Comparison of ENCODE assay signal across 27 cellular contexts in the genomic region with DNA sequence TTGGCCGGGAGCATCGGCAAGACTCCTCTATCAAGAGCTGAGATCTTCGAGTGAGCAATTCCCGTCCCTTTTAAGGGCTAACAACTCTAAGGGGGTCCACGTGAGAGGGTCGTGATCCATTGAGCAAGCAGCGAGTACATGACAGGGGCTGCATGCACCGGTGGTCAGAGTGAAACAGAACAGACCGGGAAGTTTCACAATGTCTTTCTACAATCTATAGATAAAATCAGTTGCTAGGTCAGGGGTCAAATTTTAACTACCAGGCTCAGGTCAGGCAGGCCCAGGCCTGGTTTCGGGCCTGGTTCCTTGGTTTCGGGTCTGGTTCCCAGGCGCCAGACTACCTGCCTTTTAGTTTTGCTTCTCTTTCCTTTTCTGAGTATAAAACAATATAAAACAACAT.
"Had no signal": no experiment of that assay in that cellular context is flagged by ENCODE, and none has a peak within 500 bp of the region (broad histone marks: within the 10 kb centered on the region; RNA-seq: fewer than 3 reads in every experiment).

No MANE protein-coding gene starts in this region.

- H3K36me3 Mint-ChIP-seq: immature natural killer cell, memory B cell, mesothelial cell of epicardium, natural killer cell, neural progenitor cell had no signal

- H3K9me3 ChIP-seq: gastroesophageal sphincter, lower lobe of right lung, thoracic aorta, upper lobe of left lung, uterus had no signal

- H3K4me2 ChIP-seq: neural progenitor cell had no signal

- H3K27me3 Mint-ChIP-seq: memory B cell had no signal

- H3K4me1 ChIP-seq: esophagus muscularis mucosa, gastroesophageal sphincter, left ventricle myocardium inferior, lower lobe of right lung, uterus had no signal

- H3K27ac ChIP-seq: epithelial cell of prostate, esophagus muscularis mucosa, gastroesophageal sphincter, left ventricle myocardium inferior, lower lobe of right lung, neural progenitor cell, ovary, stomach, thoracic aorta, upper lobe of left lung, uterus had no signal

- FAIRE-seq: endometrium, kidney, small intestine had no signal

- H3K36me3 ChIP-seq: esophagus muscularis mucosa, gastroesophageal sphincter, left ventricle myocardium inferior, lower lobe of right lung, neural progenitor cell, ovary, stomach, thoracic aorta, upper lobe of left lung, uterus had no signal

- H3K9me3 Mint-ChIP-seq: natural killer cell had no signal

- ATAC-seq: gastroesophageal sphincter, left cardiac atrium, right cardiac atrium had no signal

- H3K4me3 ChIP-seq: esophagus muscularis mucosa, gastroesophageal sphincter, left ventricle myocardium inferior, lower lobe of right lung, neural progenitor cell, ovary, stomach, thoracic aorta, upper lobe of left lung, uterus had no signal

- H2AFZ ChIP-seq: neural progenitor cell had no signal

- DNase-seq: effector memory CD4-positive, alpha-beta T cell; foreskin fibroblast; glutamatergic neuron; immature natural killer cell; kidney; left cardiac atrium; left ventricle myocardium inferior; lower lobe of right lung; natural killer cell; nucleus accumbens; ovary; right cardiac atrium; stimulated activated CD4-positive, alpha-beta T cell treated with anti-CD3 and anti-CD28 coated beads, Interleukin-12 subunit alpha, Interleukin-12 subunit beta, amount 100 ng/mL, for 4 hours; stimulated activated naive CD4-positive, alpha-beta T cell; substantia nigra; upper lobe of left lung; uterus had no signal

- H3K27ac Mint-ChIP-seq: memory B cell, mesothelial cell of epicardium, natural killer cell had no signal

- H3K27me3 ChIP-seq: esophagus muscularis mucosa, gastroesophageal sphincter, neural progenitor cell, ovary, stomach, upper lobe of left lung, uterus had no signal

- H3K4me3 Mint-ChIP-seq: immature natural killer cell, memory B cell, mesothelial cell of epicardium, natural killer cell, neural progenitor cell had no signal

- H3K9ac ChIP-seq: neural progenitor cell had no signal
